ENCODE assay signal across 8 cellular contexts in the genomic region with DNA sequence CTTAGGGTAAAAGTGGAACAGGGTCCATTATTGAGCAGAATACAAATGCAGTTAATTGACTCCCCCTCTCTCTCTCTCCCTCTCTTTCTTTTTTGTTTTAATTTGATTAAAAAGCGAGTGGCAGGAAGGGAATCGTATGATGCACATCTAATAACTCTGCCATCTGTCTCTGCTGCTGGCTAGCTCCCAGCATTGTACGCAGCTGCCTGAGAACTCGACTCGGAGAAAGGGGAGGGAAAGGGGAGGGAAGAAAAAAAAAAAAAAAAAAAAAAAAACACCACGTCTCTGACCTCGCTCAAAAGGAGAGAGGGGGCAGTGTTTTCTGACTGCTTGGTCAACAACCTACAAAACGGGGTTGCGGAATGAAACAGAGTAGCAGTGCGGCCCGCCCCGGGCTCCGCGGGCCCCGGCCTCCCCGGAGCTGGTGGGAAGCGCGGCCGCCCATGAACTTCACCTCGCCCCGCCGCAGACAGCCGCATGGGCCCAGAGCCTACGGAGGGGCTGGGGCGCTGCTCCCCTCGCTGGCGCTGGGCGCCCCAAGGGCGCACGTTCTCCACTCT.
DNase-seq lines count a peak whose midpoint lies in the region; ATAC-seq and TF ChIP-seq lines count a peak whose summit lies in the region.

No MANE protein-coding gene starts in this region.

- WGBS in ectodermal cell, 2 experiments, result 1 to 2% methylated on average over 27 to 28 of the region's 30 CpGs
- WGBS in right lobe of liver (ENCODE audit: insufficient coverage, low coverage, low lambda C conversion rate, missing lambda C conversion rate), result 2% methylated on average over 16 of the region's 30 CpGs
- WGBS in stomach, 5 donors, result 2 to 6% (median 3%) methylated on average over 29 to 30 of the region's 30 CpGs

- POLR2A ChIA-PET in GM10248 (lab: Yijun Ruan, JAX), result interaction anchor here (0.5 to 1.5 kb wide), 12 partner anchors 10 to 1766 kb away, joined by 3 to 13 read pairs (median 4); no protein-coding TSS in a partner anchor
- POLR2A ChIA-PET in RWPE1 (lab: Yijun Ruan, JAX; ENCODE audit: low non-redundant PET), result no interaction called here

- intact Hi-C loops in right lobe of liver (cut with DNase I), result no loop called here
- intact Hi-C loops in stomach (cut with DNase I; ENCODE audit: low total_unique reads), result no loop called here

- DNase-seq in GM10248 (ENCODE audit: extremely low spot score) (peak; percentile 78), RWPE1 (ENCODE audit: low spot score) (peak; percentile 14), right lobe of liver (peak; percentile 56 to 62 (median 61)), stomach (peak; percentile 49), NK-92 (lab: John Stamatoyannopoulos, UW; ENCODE audit: unreplicated experiment) (no peak)

- H3K4me3 Mint-ChIP-seq in IgD-negative memory B cell, result peak overlapping the region; percentile 92 to 99 (median 98)

- CTCF ChIA-PET in GM10248 (lab: Yijun Ruan, JAX), result interaction anchor here (0.6 to 6.3 kb wide), 12 partner anchors 10 to 1324 kb away, joined by 3 to 39 read pairs (median 4); no protein-coding TSS in a partner anchor
- CTCF ChIA-PET in RWPE1 (lab: Yijun Ruan, JAX), result interaction anchor here (1.5 kb wide), 1 partner anchor 88 kb away, joined by 4 read pairs; no protein-coding TSS in a partner anchor

- H3K4me1 ChIP-seq in ectodermal cell (ENCODE audit: control insufficient read depth, insufficient read depth, low read length) (peaks cover 12% of the 10 kb centered on the region), right lobe of liver (no peaks in the 10 kb centered on the region), stomach (peaks cover 0 to 46% (median 12%) of the 10 kb centered on the region in 4 donors)

- H3K9me3 Mint-ChIP-seq in IgD-negative memory B cell, result peaks cover 0 to 1% (median 0%) of the 10 kb centered on the region in 3 donors

- H3K4me3 ChIP-seq in ectodermal cell (ENCODE audit: insufficient read depth, low read depth, low read length), result peak overlapping the region; percentile 32
- H3K4me3 ChIP-seq in right lobe of liver, result peak overlapping the region; percentile 19 to 41 (median 23)
- H3K4me3 ChIP-seq in stomach, result peak overlapping the region; percentile 48 to 53 (median 52)

- TF ChIP-seq EP300 in stomach (IDR thresholded peaks at IDR 0.05), result no peak

- peaks cover 2% of the 10 kb centered on the region for H3K36me3 Mint-ChIP-seq in IgD-negative memory B cell

- H3K27ac Mint-ChIP-seq in IgD-negative memory B cell, result peak overlapping the region; percentile 96 to 100 (median 97)

- TF ChIP-seq CTCF in GM10248 (IDR thresholded peaks at IDR 0.05; ENCODE audit: control extremely low read depth, extremely low read depth, low read depth, missing control alignments) (no peak), RWPE1 (conservative IDR thresholded peaks at IDR 0.05; ENCODE audit: low read depth) (0 out of 2 replicates have a peak, but pooled peaks have one; percentile 9), right lobe of liver (IDR thresholded peaks at IDR 0.05) (no peak), stomach (IDR thresholded peaks at IDR 0.05) (no peak)

- peaks cover 39 to 61% (median 39%) of the 10 kb centered on the region in 3 donors for H3K4me1 Mint-ChIP-seq in IgD-negative memory B cell

- H3K27me3 Mint-ChIP-seq in IgD-negative memory B cell, result no peaks in the 10 kb centered on the region

- TF ChIP-seq POLR2A in right lobe of liver (IDR thresholded peaks at IDR 0.05) (peak; percentile 21), stomach (IDR thresholded peaks at IDR 0.05) (no peak)

- H3K36me3 ChIP-seq in ectodermal cell (ENCODE audit: control insufficient read depth, insufficient read depth, low read length) (no peaks in the 10 kb centered on the region), right lobe of liver (no peaks in the 10 kb centered on the region), stomach (no peaks in the 10 kb centered on the region)

- H3K27me3 ChIP-seq in ectodermal cell (ENCODE audit: control insufficient read depth, insufficient read depth, low read length, poor library complexity, severe bottlenecking) (no peaks in the 10 kb centered on the region), right lobe of liver (peaks cover 0 to 11% of the 10 kb centered on the region in 2 donors), stomach (peaks cover 0 to 26% (median 3%) of the 10 kb centered on the region in 3 donors)

- H3K9me3 ChIP-seq in ectodermal cell (ENCODE audit: control insufficient read depth, low read length) (no peaks in the 10 kb centered on the region), right lobe of liver (no peaks in the 10 kb centered on the region), stomach (no peaks in the 10 kb centered on the region)

- peak; percentile 63 for ATAC-seq in GM21723 (IDR thresholded peaks at IDR 0.05; ENCODE audit: unreplicated experiment)
- ATAC-seq in right lobe of liver, result peak; percentile 71 to 78 (median 76)

- H3K27ac ChIP-seq in RWPE1 (peak overlapping the region; percentile 50), ectodermal cell (ENCODE audit: insufficient read depth, low read depth, low read length, poor library complexity, severe bottlenecking) (peak overlapping the region; percentile 60), right lobe of liver (peak overlapping the region; percentile 60 to 72 (median 71)), stomach (peak overlapping the region; percentile 81 to 92 (median 90))
